In the genomic region with DNA sequence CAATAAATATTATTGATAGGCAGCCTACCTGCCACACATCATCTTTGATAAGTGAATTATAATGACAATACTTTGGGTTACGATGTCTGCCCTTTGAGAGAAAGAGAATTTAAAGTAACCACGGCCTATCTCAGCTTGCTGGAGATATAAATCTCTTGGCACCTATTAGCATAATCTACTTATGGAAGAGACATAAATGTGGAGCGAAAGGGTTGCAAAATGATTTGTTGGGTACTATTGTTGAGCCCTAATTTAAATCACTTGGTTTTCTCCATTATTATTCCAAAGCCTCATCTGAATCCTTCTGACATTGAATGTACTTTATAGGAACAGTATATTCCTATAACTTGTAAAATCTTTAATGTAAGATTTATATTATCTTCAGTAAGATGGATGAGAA, we compare ENCODE assay signal across 27 cellular contexts.
"Had no signal": no experiment of that assay in that cellular context is flagged by ENCODE, and none has a peak within 500 bp of the region (broad histone marks: within the 10 kb centered on the region; RNA-seq: fewer than 3 reads in every experiment).

No MANE protein-coding gene starts in this region.

- H3K4me3 ChIP-seq: colonic mucosa, esophagus squamous epithelium, gastrocnemius medialis, heart right ventricle, left lung, lower lobe of right lung, mucosa of descending colon had no signal

- H3K9me3 ChIP-seq: colonic mucosa, esophagus squamous epithelium, gastrocnemius medialis, left lung, lower lobe of right lung, mucosa of descending colon had no signal

- H3K27ac Mint-ChIP-seq: dendritic cell treated with granulocyte-macrophage colony-stimulating factor and Interleukin-4, amounts not matched to agents 40 ng/mL and 50 ng/mL, for 4 days; effector memory CD8-positive, alpha-beta T cell; endodermal cell; mesothelial cell of epicardium; naive B cell had no signal

- H3K9me3 Mint-ChIP-seq: endodermal cell had no signal

- H3K27me3 Mint-ChIP-seq: dendritic cell treated with granulocyte-macrophage colony-stimulating factor and Interleukin-4, amounts not matched to agents 40 ng/mL and 50 ng/mL, for 4 days; effector memory CD8-positive, alpha-beta T cell; naive B cell had no signal

- H3K27me3 ChIP-seq: colonic mucosa, esophagus squamous epithelium, gastrocnemius medialis, heart right ventricle, left lung had no signal

- FAIRE-seq: endometrium, islet of Langerhans, keratinocyte had no signal

- H3K27ac ChIP-seq: colonic mucosa, epithelial cell of prostate, esophagus squamous epithelium, gastrocnemius medialis, heart right ventricle, left lung, lower lobe of right lung had no signal

- H3K4me1 ChIP-seq: colonic mucosa, esophagus squamous epithelium, gastrocnemius medialis, heart right ventricle, left lung, lower lobe of right lung had no signal

- H3K36me3 Mint-ChIP-seq: mesothelial cell of epicardium, naive B cell had no signal

- H3K4me3 Mint-ChIP-seq: dendritic cell treated with granulocyte-macrophage colony-stimulating factor and Interleukin-4, amounts not matched to agents 40 ng/mL and 50 ng/mL, for 4 days; effector memory CD8-positive, alpha-beta T cell; endodermal cell; mesothelial cell of epicardium; naive B cell had no signal

- DNase-seq: colonic mucosa; cortex of kidney; effector CD8-positive, alpha-beta T cell; effector memory CD8-positive, alpha-beta T cell; endodermal cell; erythroblast; esophagus squamous epithelium; foreskin fibroblast; foreskin melanocyte; gastrocnemius medialis; glutamatergic neuron; head of caudate nucleus; heart right ventricle; hippocampal formation; left cardiac atrium; left lung; left ventricle myocardium superior; lower lobe of right lung; mesenchymal stem cell; mucosa of descending colon; naive B cell had no signal

- H3K36me3 ChIP-seq: colonic mucosa, esophagus squamous epithelium, gastrocnemius medialis, heart right ventricle, left lung, lower lobe of right lung had no signal

- H3K4me1 Mint-ChIP-seq: mesothelial cell of epicardium, naive B cell had no signal
